8 cellular contexts compared by ENCODE assay signal in genomic region chr17:8192070-8192815, GRCh38. TPM values are rescaled to one million over a fixed set of nuclear protein-coding genes. Genes with fewer than 3 reads are reported as not detected.
DNase-seq lines count a peak whose midpoint lies in the region; ATAC-seq lines count a peak whose summit lies in the region.

No MANE protein-coding gene starts in this region.

- peaks cover 36 to 45% (median 42%) of the 10 kb centered on the region in 3 donors for H3K4me1 ChIP-seq in skeletal muscle tissue (ENCODE audit: control insufficient read depth in 3 of 3, insufficient read depth in 3 of 3, low read length in 3 of 3)

- H3K27ac Mint-ChIP-seq in T-helper 2 cell treated with Interferon-gamma antibody and Interleukin-4, amounts not matched to agents 5 μg/mL and 100 μg/mL, for 36 hours: no peak overlapping the region

- peak; percentile 20 for ATAC-seq in GM21381 (IDR thresholded peaks at IDR 0.05; ENCODE audit: unreplicated experiment)
- ATAC-seq in HG03378 (IDR thresholded peaks at IDR 0.05; ENCODE audit: unreplicated experiment): no peak

- H3K27me3 Mint-ChIP-seq in T-helper 2 cell treated with Interferon-gamma antibody and Interleukin-4, amounts not matched to agents 5 μg/mL and 100 μg/mL, for 36 hours (ENCODE audit: low read depth): no peaks in the 10 kb centered on the region

- H3K36me3 Mint-ChIP-seq in T-helper 2 cell treated with Interferon-gamma antibody and Interleukin-4, amounts not matched to agents 5 μg/mL and 100 μg/mL, for 36 hours (ENCODE audit: low read depth): peaks cover 2% of the 10 kb centered on the region

- H3K27me3 ChIP-seq in skeletal muscle tissue (ENCODE audit: control insufficient read depth in 3 of 3, insufficient read depth in 3 of 3, low read length in 3 of 3): no peaks in the 10 kb centered on the region

- H3K4me3 Mint-ChIP-seq in T-helper 2 cell treated with Interferon-gamma antibody and Interleukin-4, amounts not matched to agents 5 μg/mL and 100 μg/mL, for 36 hours: no peak overlapping the region

- H3K9ac ChIP-seq in skeletal muscle tissue (ENCODE audit: low read depth in 1 of 3, low read length in 3 of 3): peak overlapping the region; percentile 69 to 81 (median 76)

- DNase-seq in CD1c-positive myeloid dendritic cell (ENCODE audit: extremely low spot score) (peak; percentile 85), NCI-H1694 treated with DMSO at 0.1 percent for 48 hours (lab: John Stamatoyannopoulos, UW) (peak; percentile 97), iris pigment epithelial cell (ENCODE audit: low read depth) (peak; percentile 95)
- DNase-seq in T-helper 2 cell treated with Interferon-gamma antibody and Interleukin-4, amounts not matched to agents 5 μg/mL and 100 μg/mL, for 36 hours (ENCODE audit: low spot score): peak; percentile 78

- peak overlapping the region; percentile 100 for H3K27ac ChIP-seq in cingulate gyrus (ENCODE audit: low read depth, low read length)
- H3K27ac ChIP-seq in skeletal muscle tissue (ENCODE audit: low read depth, low read length): peak overlapping the region; percentile 74

- H3K9me3 ChIP-seq in skeletal muscle tissue (ENCODE audit: control insufficient read depth in 3 of 3, low read length in 3 of 3): no peaks in the 10 kb centered on the region

- peaks cover 18% of the 10 kb centered on the region for H3K4me1 Mint-ChIP-seq in T-helper 2 cell treated with Interferon-gamma antibody and Interleukin-4, amounts not matched to agents 5 μg/mL and 100 μg/mL, for 36 hours (ENCODE audit: low read depth)

- H3K9me3 Mint-ChIP-seq in T-helper 2 cell treated with Interferon-gamma antibody and Interleukin-4, amounts not matched to agents 5 μg/mL and 100 μg/mL, for 36 hours: no peaks in the 10 kb centered on the region

- H3K4me3 ChIP-seq in skeletal muscle tissue (ENCODE audit: low read length in 3 of 3): peak overlapping the region; percentile 59 to 73 (median 66)

- H3K36me3 ChIP-seq in skeletal muscle tissue (ENCODE audit: control insufficient read depth in 3 of 3, insufficient read depth in 3 of 3, low read length in 3 of 3): no peaks in the 10 kb centered on the region

RNA-seq across cellular contexts. Expression of gene BORCS6, which starts 2.3 kb away (rescaled TPM):
- 4.7 TPM for total RNA-seq in skeletal muscle tissue

RNA-seq across cellular contexts. Expression of gene TMEM107, which starts 16.1 kb away (rescaled TPM):
- total RNA-seq in skeletal muscle tissue: 25.1 TPM

RNA-seq across cellular contexts. Expression of gene AURKB, which starts 18.1 kb away (rescaled TPM):
- total RNA-seq in skeletal muscle tissue: 5.7 TPM

RNA-seq across cellular contexts. Expression of gene VAMP2, which starts 29.5 kb away (rescaled TPM):
- total RNA-seq in skeletal muscle tissue: 8.4 TPM

RNA-seq across cellular contexts. Expression of gene PER1, which starts 40.0 kb away (rescaled TPM):
- total RNA-seq in skeletal muscle tissue: 37.1 TPM
